In genomic region chr2:169584005-169584877, GRCh38 we compare ENCODE assay signal across 1 cellular context.
A peak's percentile ranks its signal among the peaks of the same experiment; 100 is the strongest.
TF ChIP-seq lines count a peak whose summit lies in the region.

TSS of gene PPIG (plus strand) at chr2:169584351. CDS start at chr2:169604042, 19,691 bp downstream.

TF ChIP-seq in K562, 482 proteins besides CTCF, POLR2A, EP300 and RAD21 (continued from another document and continues in another):
- TF ChIP-seq YY1 (IDR thresholded peaks at IDR 0.05; ENCODE audit: borderline replicate concordance in 1 of 3, control insufficient read depth in 1 of 3, extremely low read depth in 1 of 3, insufficient read depth in 3 of 3, insufficient read length in 1 of 3, insufficient replicate concordance in 2 of 3, low read depth in 1 of 3, low read length in 2 of 3) (peak; percentile 77 to 95 (median 92)), SOX6 (IDR thresholded peaks at IDR 0.05) (peak; percentile 49), CTBP1 (IDR thresholded peaks at IDR 0.05; ENCODE audit: borderline replicate concordance) (peak; percentile 78), ATF7 (IDR thresholded peaks at IDR 0.05) (peak; percentile 93), POLR2G (IDR thresholded peaks at IDR 0.05; ENCODE audit: low read depth, low read length) (peak; percentile 93), HDAC8 (tag; IDR thresholded peaks at IDR 0.05) (0 out of 2 replicates have a peak, but pooled peaks have one; percentile 28), ZNF609 (CRISPR knock-in tag; IDR thresholded peaks at IDR 0.05; ENCODE audit: borderline replicate concordance) (peak; percentile 80; the same call in 1 of the 2 replicates), KAT8 (IDR thresholded peaks at IDR 0.05; ENCODE audit: low read depth) (peak; percentile 81; the same call in 1 of the 2 replicates), STAT5A (IDR thresholded peaks at IDR 0.05; ENCODE audit: borderline replicate concordance, low read length) (0 out of 2 replicates have a peak, but pooled peaks have one; percentile 22), CBFB (CRISPR knock-in tag; IDR thresholded peaks at IDR 0.05) (0 out of 2 replicates have a peak, but pooled peaks have one; percentile 50), HDAC3 (IDR thresholded peaks at IDR 0.05; ENCODE audit: borderline replicate concordance, partially characterized antibody) (no peak), BCOR (IDR thresholded peaks at IDR 0.05) (peak; percentile 61), HIVEP1 (CRISPR knock-in tag; IDR thresholded peaks at IDR 0.05) (no peak), ZNF253 (CRISPR knock-in tag; conservative IDR thresholded peaks at IDR 0.05) (no peak; the same call in 1 of the 2 replicates), ZNF133 (CRISPR knock-in tag; IDR thresholded peaks at IDR 0.05) (no peak), BACH1 (tag; IDR thresholded peaks at IDR 0.05) (peak; percentile 90), ZNF184 (CRISPR knock-in tag; IDR thresholded peaks at IDR 0.05) (no peak), NCOA6 (IDR thresholded peaks at IDR 0.05) (no peak), ERF (CRISPR knock-in tag; IDR thresholded peaks at IDR 0.05) (no peak; the same call in 1 of the 2 replicates), SUPT5H (IDR thresholded peaks at IDR 0.05) (peak; percentile 90), ETS2 (tag; IDR thresholded peaks at IDR 0.05; ENCODE audit: borderline replicate concordance, poor library complexity, severe bottlenecking) (no peak), CREB1 (IDR thresholded peaks at IDR 0.05) (peak; percentile 99), CREB1 (CRISPR knock-in tag; IDR thresholded peaks at IDR 0.05) (peak; percentile 99), HINFP (tag; conservative IDR thresholded peaks at IDR 0.05; ENCODE audit: low read depth) (peak; percentile 57; the same call in 1 of the 2 replicates), TAL1 (IDR thresholded peaks at IDR 0.05) (0 out of 2 replicates have a peak, but pooled peaks have one; percentile 5), EZH2 (IDR thresholded peaks at IDR 0.05; ENCODE audit: borderline replicate concordance, low read depth, low read length) (no peak), CBFA2T2 (conservative IDR thresholded peaks at IDR 0.05) (no peak), SMC3 (conservative IDR thresholded peaks at IDR 0.05; ENCODE audit: insufficient read depth, low read depth, low read length) (no peak), MEIS2 (IDR thresholded peaks at IDR 0.05; ENCODE audit: partially characterized antibody) (peak; percentile 73), ZNF311 (CRISPR knock-in tag; IDR thresholded peaks at IDR 0.05) (peak; percentile 72; the same call in 1 of the 2 replicates), SRSF7 (optimal IDR thresholded peaks at IDR 0.05; ENCODE audit: low read depth, low read length) (no peak), JUN (IDR thresholded peaks at IDR 0.05; ENCODE audit: borderline replicate concordance, low read depth, low read length) (peak; percentile 80), JUN (CRISPR knock-in tag; IDR thresholded peaks at IDR 0.05; ENCODE audit: borderline replicate concordance) (peak; percentile 19; the same call in 1 of the 2 replicates), MTA1 (IDR thresholded peaks at IDR 0.05; ENCODE audit: borderline replicate concordance) (peak; percentile 99), ZNF707 (CRISPR knock-in tag; conservative IDR thresholded peaks at IDR 0.05) (no peak), CBX8 (IDR thresholded peaks at IDR 0.05; ENCODE audit: borderline replicate concordance, extremely low read depth, low read depth, low read length, poor library complexity, severe bottlenecking) (no peak), CBFA2T3 (IDR thresholded peaks at IDR 0.05) (no peak), MITF (IDR thresholded peaks at IDR 0.05) (no peak), MEF2A (IDR thresholded peaks at IDR 0.05; ENCODE audit: control insufficient read depth, low read depth, low read length) (no peak), PTRF (tag; IDR thresholded peaks at IDR 0.05) (peak; percentile 60; the same call in 1 of the 2 replicates), HOXB6 (CRISPR knock-in tag; IDR thresholded peaks at IDR 0.05; ENCODE audit: borderline replicate concordance) (peak; percentile 44; the same call in 1 of the 2 replicates), ETV5 (CRISPR knock-in tag; IDR thresholded peaks at IDR 0.05; ENCODE audit: low read depth) (peak; percentile 84), MAFG (tag; conservative IDR thresholded peaks at IDR 0.05) (no peak)
- TF ChIP-seq, protein P1, sequence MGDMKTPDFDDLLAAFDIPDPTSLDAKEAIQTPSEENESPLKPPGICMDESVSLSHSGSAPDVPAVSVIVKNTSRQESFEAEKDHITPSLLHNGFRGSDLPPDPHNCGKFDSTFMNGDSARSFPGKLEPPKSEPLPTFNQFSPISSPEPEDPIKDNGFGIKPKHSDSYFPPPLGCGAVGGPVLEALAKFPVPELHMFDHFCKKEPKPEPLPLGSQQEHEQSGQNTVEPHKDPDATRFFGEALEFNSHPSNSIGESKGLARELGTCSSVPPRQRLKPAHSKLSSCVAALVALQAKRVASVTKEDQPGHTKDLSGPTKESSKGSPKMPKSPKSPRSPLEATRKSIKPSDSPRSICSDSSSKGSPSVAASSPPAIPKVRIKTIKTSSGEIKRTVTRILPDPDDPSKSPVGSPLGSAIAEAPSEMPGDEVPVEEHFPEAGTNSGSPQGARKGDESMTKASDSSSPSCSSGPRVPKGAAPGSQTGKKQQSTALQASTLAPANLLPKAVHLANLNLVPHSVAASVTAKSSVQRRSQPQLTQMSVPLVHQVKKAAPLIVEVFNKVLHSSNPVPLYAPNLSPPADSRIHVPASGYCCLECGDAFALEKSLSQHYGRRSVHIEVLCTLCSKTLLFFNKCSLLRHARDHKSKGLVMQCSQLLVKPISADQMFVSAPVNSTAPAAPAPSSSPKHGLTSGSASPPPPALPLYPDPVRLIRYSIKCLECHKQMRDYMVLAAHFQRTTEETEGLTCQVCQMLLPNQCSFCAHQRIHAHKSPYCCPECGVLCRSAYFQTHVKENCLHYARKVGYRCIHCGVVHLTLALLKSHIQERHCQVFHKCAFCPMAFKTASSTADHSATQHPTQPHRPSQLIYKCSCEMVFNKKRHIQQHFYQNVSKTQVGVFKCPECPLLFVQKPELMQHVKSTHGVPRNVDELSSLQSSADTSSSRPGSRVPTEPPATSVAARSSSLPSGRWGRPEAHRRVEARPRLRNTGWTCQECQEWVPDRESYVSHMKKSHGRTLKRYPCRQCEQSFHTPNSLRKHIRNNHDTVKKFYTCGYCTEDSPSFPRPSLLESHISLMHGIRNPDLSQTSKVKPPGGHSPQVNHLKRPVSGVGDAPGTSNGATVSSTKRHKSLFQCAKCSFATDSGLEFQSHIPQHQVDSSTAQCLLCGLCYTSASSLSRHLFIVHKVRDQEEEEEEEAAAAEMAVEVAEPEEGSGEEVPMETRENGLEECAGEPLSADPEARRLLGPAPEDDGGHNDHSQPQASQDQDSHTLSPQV (IDR thresholded peaks at IDR 0.05) = peak; percentile 55
- TF ChIP-seq, protein P2, sequence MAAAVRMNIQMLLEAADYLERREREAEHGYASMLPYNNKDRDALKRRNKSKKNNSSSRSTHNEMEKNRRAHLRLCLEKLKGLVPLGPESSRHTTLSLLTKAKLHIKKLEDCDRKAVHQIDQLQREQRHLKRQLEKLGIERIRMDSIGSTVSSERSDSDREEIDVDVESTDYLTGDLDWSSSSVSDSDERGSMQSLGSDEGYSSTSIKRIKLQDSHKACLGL (CRISPR knock-in tag; IDR thresholded peaks at IDR 0.05; ENCODE audit: borderline replicate concordance, poor library complexity, severe bottlenecking) = no peak
- TF ChIP-seq, protein P3, sequence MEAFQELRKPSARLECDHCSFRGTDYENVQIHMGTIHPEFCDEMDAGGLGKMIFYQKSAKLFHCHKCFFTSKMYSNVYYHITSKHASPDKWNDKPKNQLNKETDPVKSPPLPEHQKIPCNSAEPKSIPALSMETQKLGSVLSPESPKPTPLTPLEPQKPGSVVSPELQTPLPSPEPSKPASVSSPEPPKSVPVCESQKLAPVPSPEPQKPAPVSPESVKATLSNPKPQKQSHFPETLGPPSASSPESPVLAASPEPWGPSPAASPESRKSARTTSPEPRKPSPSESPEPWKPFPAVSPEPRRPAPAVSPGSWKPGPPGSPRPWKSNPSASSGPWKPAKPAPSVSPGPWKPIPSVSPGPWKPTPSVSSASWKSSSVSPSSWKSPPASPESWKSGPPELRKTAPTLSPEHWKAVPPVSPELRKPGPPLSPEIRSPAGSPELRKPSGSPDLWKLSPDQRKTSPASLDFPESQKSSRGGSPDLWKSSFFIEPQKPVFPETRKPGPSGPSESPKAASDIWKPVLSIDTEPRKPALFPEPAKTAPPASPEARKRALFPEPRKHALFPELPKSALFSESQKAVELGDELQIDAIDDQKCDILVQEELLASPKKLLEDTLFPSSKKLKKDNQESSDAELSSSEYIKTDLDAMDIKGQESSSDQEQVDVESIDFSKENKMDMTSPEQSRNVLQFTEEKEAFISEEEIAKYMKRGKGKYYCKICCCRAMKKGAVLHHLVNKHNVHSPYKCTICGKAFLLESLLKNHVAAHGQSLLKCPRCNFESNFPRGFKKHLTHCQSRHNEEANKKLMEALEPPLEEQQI (IDR thresholded peaks at IDR 0.05) = peak; percentile 100
- TF ChIP-seq, protein P4, sequence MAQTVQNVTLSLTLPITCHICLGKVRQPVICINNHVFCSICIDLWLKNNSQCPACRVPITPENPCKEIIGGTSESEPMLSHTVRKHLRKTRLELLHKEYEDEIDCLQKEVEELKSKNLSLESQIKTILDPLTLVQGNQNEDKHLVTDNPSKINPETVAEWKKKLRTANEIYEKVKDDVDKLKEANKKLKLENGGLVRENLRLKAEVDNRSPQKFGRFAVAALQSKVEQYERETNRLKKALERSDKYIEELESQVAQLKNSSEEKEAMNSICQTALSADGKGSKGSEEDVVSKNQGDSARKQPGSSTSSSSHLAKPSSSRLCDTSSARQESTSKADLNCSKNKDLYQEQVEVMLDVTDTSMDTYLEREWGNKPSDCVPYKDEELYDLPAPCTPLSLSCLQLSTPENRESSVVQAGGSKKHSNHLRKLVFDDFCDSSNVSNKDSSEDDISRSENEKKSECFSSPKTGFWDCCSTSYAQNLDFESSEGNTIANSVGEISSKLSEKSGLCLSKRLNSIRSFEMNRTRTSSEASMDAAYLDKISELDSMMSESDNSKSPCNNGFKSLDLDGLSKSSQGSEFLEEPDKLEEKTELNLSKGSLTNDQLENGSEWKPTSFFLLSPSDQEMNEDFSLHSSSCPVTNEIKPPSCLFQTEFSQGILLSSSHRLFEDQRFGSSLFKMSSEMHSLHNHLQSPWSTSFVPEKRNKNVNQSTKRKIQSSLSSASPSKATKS (CRISPR knock-in tag; IDR thresholded peaks at IDR 0.05) = no peak; the same call in 1 of the 2 replicates
- TF ChIP-seq, protein P5, sequence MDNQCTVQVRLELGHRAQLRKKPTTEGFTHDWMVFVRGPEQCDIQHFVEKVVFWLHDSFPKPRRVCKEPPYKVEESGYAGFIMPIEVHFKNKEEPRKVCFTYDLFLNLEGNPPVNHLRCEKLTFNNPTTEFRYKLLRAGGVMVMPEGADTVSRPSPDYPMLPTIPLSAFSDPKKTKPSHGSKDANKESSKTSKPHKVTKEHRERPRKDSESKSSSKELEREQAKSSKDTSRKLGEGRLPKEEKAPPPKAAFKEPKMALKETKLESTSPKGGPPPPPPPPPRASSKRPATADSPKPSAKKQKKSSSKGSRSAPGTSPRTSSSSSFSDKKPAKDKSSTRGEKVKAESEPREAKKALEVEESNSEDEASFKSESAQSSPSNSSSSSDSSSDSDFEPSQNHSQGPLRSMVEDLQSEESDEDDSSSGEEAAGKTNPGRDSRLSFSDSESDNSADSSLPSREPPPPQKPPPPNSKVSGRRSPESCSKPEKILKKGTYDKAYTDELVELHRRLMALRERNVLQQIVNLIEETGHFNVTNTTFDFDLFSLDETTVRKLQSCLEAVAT (IDR thresholded peaks at IDR 0.05) = peak; percentile 47 to 69; a peak in 2 of 4 replicates
